Comparison of ENCODE assay signal across 16 cellular contexts in genomic region chr11:70462818-70463477, GRCh38.
"Had no signal": no experiment of that assay in that cellular context is flagged by ENCODE, and none has a peak within 500 bp of the region (broad histone marks: within the 10 kb centered on the region; RNA-seq: fewer than 3 reads in every experiment).

No MANE protein-coding gene starts in this region.

- H3K4me1 ChIP-seq: breast epithelium, vagina had no signal

- H3K27me3 Mint-ChIP-seq: activated CD4-positive, alpha-beta T cell treated with anti-CD3 and anti-CD28 coated beads, Interleukin-2, amount 10 ng/mL, durations not matched to agents 7 days and 5 days had no signal

- H3K27ac ChIP-seq: breast epithelium, dorsolateral prefrontal cortex, neutrophil, tibial nerve, vagina had no signal

- H3K4me3 ChIP-seq: breast epithelium, dorsolateral prefrontal cortex, lung, tibial nerve, vagina had no signal

- ATAC-seq: esophagus mucosa; left cardiac atrium; stimulated activated memory B cell treated with anti-CD40 and anti-IgM and Interleukin-4, amounts not matched to agents 10 μg/mL and 1 μg/mL and 100 μg/mL, for 72 hours had no signal

- H3K36me3 ChIP-seq: breast epithelium, neutrophil, tibial nerve, vagina had no signal

- H3K4me1 Mint-ChIP-seq: activated CD4-positive, alpha-beta T cell treated with anti-CD3 and anti-CD28 coated beads, Interleukin-2, amount 10 ng/mL, durations not matched to agents 7 days and 5 days had no signal

- H3K27ac Mint-ChIP-seq: activated CD4-positive, alpha-beta T cell treated with anti-CD3 and anti-CD28 coated beads, Interleukin-2, amount 10 ng/mL, durations not matched to agents 7 days and 5 days; activated naive CD8-positive, alpha-beta T cell; activated T-cell treated with anti-CD3 and anti-CD28 coated beads, Interleukin-2, amount 50 U/mL, for 24 hours; stimulated activated memory B cell treated with anti-CD40 and anti-IgM and Interleukin-4, amounts not matched to agents 10 μg/mL and 1 μg/mL and 100 μg/mL, for 72 hours had no signal

- DNase-seq: activated CD4-positive, alpha-beta T cell treated with anti-CD3 and anti-CD28 coated beads, Interleukin-2, amount 10 ng/mL, durations not matched to agents 7 days and 5 days; activated effector memory CD4-positive, alpha-beta T cell treated with Interleukin-2 at 50 U/mL for 16 hours; activated T-cell treated with anti-CD3 and anti-CD28 coated beads, Interleukin-2, amount 50 U/mL, for 24 hours; hypothalamus; left cardiac atrium; naive B cell; small intestine had no signal

- H3K4me3 Mint-ChIP-seq: activated CD4-positive, alpha-beta T cell treated with anti-CD3 and anti-CD28 coated beads, Interleukin-2, amount 10 ng/mL, durations not matched to agents 7 days and 5 days; activated naive CD8-positive, alpha-beta T cell; activated T-cell treated with anti-CD3 and anti-CD28 coated beads, Interleukin-2, amount 50 U/mL, for 24 hours; stimulated activated memory B cell treated with anti-CD40 and anti-IgM and Interleukin-4, amounts not matched to agents 10 μg/mL and 1 μg/mL and 100 μg/mL, for 72 hours had no signal

- H3K27me3 ChIP-seq: breast epithelium, dorsolateral prefrontal cortex, tibial nerve, vagina had no signal

- H3K9me3 Mint-ChIP-seq: activated CD4-positive, alpha-beta T cell treated with anti-CD3 and anti-CD28 coated beads, Interleukin-2, amount 10 ng/mL, durations not matched to agents 7 days and 5 days; activated T-cell treated with anti-CD3 and anti-CD28 coated beads, Interleukin-2, amount 50 U/mL, for 24 hours; stimulated activated memory B cell treated with anti-CD40 and anti-IgM and Interleukin-4, amounts not matched to agents 10 μg/mL and 1 μg/mL and 100 μg/mL, for 72 hours had no signal

- H3K36me3 Mint-ChIP-seq: activated naive CD8-positive, alpha-beta T cell; naive B cell; stimulated activated memory B cell treated with anti-CD40 and anti-IgM and Interleukin-4, amounts not matched to agents 10 μg/mL and 1 μg/mL and 100 μg/mL, for 72 hours had no signal
